ENCODE assay signal across 11 cellular contexts in genomic region chr10:115948415-115948814, GRCh38.
DNase-seq lines count a peak whose midpoint lies in the region; ATAC-seq and TF ChIP-seq lines count a peak whose summit lies in the region.
"Had no signal": no experiment of that assay in that cellular context is flagged by ENCODE, and none has a peak within 500 bp of the region (broad histone marks: within the 10 kb centered on the region; RNA-seq: fewer than 3 reads in every experiment).

No MANE protein-coding gene starts in this region.

- H3K4me1 ChIP-seq in Karpas-422 (ENCODE audit: low read length) (no peaks in the 10 kb centered on the region), right lobe of liver (peaks cover 0 to 22% (median 7%) of the 10 kb centered on the region in 4 donors)

- POLR2A ChIA-PET in GM10248 (lab: Yijun Ruan, JAX), result no interaction called here

- TF ChIP-seq CTCF in cardiac fibroblast (IDR thresholded peaks at IDR 0.05; ENCODE audit: low read depth, low read length), result peak; percentile 39
- peak; percentile 48 to 68 (median 55) for TF ChIP-seq CTCF in right lobe of liver (IDR thresholded peaks at IDR 0.05)
- no peak for TF ChIP-seq CTCF in GM10248 (IDR thresholded peaks at IDR 0.05; ENCODE audit: control extremely low read depth, extremely low read depth, low read depth, missing control alignments)

- H3K4me3 ChIP-seq in Karpas-422 (ENCODE audit: low read length) (no peak overlapping the region), cardiac fibroblast (replicated peaks in 1 of 2; ENCODE audit: low read depth in 2 of 2, low read length in 2 of 2) (no peak overlapping the region), right lobe of liver (no peak overlapping the region)

- H3K9me2 ChIP-seq in Karpas-422 (replicated peaks; ENCODE audit: insufficient read depth, low read length), result no peaks in the 10 kb centered on the region

- no peaks in the 10 kb centered on the region for H3K9me3 ChIP-seq in Karpas-422 (ENCODE audit: low read length)
- no peaks in the 10 kb centered on the region for H3K9me3 ChIP-seq in right lobe of liver

- ATAC-seq in right lobe of liver (peak; percentile 70 to 85 (median 81)), HG02588 (IDR thresholded peaks at IDR 0.05; ENCODE audit: unreplicated experiment) (no peak)

- intact Hi-C loops in right lobe of liver (cut with DNase I), result no loop called here

- no peak overlapping the region for H3K27ac ChIP-seq in Karpas-422 (ENCODE audit: low read length)
- no peak overlapping the region for H3K27ac ChIP-seq in right lobe of liver

- no peak overlapping the region for H3K9ac ChIP-seq in Karpas-422 (ENCODE audit: low read length)

- H3K79me2 ChIP-seq in Karpas-422 (ENCODE audit: low read length), result no peaks in the 10 kb centered on the region

- H2AFZ ChIP-seq in Karpas-422 (ENCODE audit: low read length), result no peak overlapping the region

- peak; percentile 20 for DNase-seq in AG08396 (ENCODE audit: low spot score)
- DNase-seq in Karpas-422, result peak; percentile 48
- peak; percentile 26 to 35 for DNase-seq in cardiac fibroblast (ENCODE audit: low read depth in 2 of 2)
- no peak for DNase-seq in right lobe of liver
- DNase-seq in DMS153 treated with DMSO at 0.1 percent for 48 hours (lab: John Stamatoyannopoulos, UW; ENCODE audit: unreplicated experiment), result no peak
- no peak for DNase-seq in GM10248 (ENCODE audit: extremely low spot score)
- DNase-seq in NCI-H510A treated with DMSO at 0.1 percent for 48 hours (lab: John Stamatoyannopoulos, UW), result no peak
- DNase-seq: foreskin melanocyte; NCI-H2081 treated with DMSO at 0.1 percent for 48 hours; stimulated activated CD8-positive, alpha-beta memory T cell treated with anti-CD3 and anti-CD28 coated beads, Interleukin-4, amount 100 ng/mL, for 48 hours had no signal

- no peak for TF ChIP-seq POLR2A in right lobe of liver (IDR thresholded peaks at IDR 0.05)

- H4K20me1 ChIP-seq in Karpas-422 (ENCODE audit: insufficient read depth, low read depth, low read length), result no peaks in the 10 kb centered on the region

- H3K27me3 ChIP-seq in Karpas-422 (ENCODE audit: low read length) (no peaks in the 10 kb centered on the region), right lobe of liver (no peaks in the 10 kb centered on the region)

- no peaks in the 10 kb centered on the region for H3K36me3 ChIP-seq in Karpas-422 (ENCODE audit: insufficient read depth, low read length)
- no peaks in the 10 kb centered on the region for H3K36me3 ChIP-seq in right lobe of liver

- 59% methylated on average over 3 of the region's 3 CpGs for WGBS in right lobe of liver (ENCODE audit: insufficient coverage, low coverage, low lambda C conversion rate, missing lambda C conversion rate)

- CTCF ChIA-PET in GM10248 (lab: Yijun Ruan, JAX), result interaction anchor here (1.1 to 1.7 kb wide), 3 partner anchors 11 to 21 kb away, joined by 3 to 4 read pairs (median 3); no protein-coding TSS in a partner anchor

- no peak overlapping the region for H3K4me2 ChIP-seq in Karpas-422 (ENCODE audit: low read depth, low read length, poor library complexity, severe bottlenecking)

Comparison
In these comparisons a context has a peak if more than half of its experiments do, and no peak if none do; other contexts are left out.
1. DNase-seq: peak in AG08396 (single experiment), Karpas-422 (single experiment) and cardiac fibroblast (2 of 2); none in right lobe of liver (0 of 3), DMS153 treated with DMSO at 0.1 percent for 48 hours (single experiment), GM10248 (single experiment) and NCI-H510A treated with DMSO at 0.1 percent for 48 hours (single experiment).